27 cellular contexts compared by ENCODE assay signal in the genomic region with DNA sequence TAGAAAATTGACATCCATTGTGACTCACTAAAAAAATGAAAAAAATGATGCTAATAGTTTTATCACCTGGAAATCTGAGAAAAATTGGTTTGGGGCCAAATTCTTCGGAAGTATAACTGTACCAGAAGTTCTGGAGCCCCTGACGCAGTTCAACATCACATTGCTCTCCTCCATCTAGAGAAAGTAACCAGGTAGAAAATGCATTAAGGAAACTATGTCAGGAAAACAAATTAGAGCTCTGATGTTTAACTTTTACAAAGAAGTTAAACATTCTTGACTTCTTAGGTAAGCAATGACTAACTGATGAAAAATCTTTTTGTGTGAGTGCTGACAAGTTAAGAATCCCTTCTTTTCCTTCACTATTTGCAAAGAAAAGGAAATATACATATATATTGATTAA.
DNase-seq lines count a peak whose midpoint lies in the region; ATAC-seq, FAIRE-seq and TF ChIP-seq lines count a peak whose summit lies in the region.
"Had no signal": no experiment of that assay in that cellular context is flagged by ENCODE, and none has a peak within 500 bp of the region (broad histone marks: within the 10 kb centered on the region; RNA-seq: fewer than 3 reads in every experiment).

No MANE protein-coding gene starts in this region.

- no peaks in the 10 kb centered on the region for H3K9me1 ChIP-seq in keratinocyte (ENCODE audit: control insufficient read depth, extremely low read depth, insufficient read depth, low read length)

- H3K4me1 ChIP-seq in mammary epithelial cell (ENCODE audit: insufficient read depth, low read length) (peaks cover 5% of the 10 kb centered on the region), breast epithelium (no peaks in the 10 kb centered on the region), keratinocyte (ENCODE audit: control insufficient read depth, extremely low read depth, insufficient read depth, low read length) (peaks cover 9% of the 10 kb centered on the region)
- H3K4me1 ChIP-seq: esophagus muscularis mucosa, heart left ventricle, transverse colon had no signal

- H3K9ac ChIP-seq in mammary epithelial cell (ENCODE audit: insufficient read depth, low read length) (no peak overlapping the region), keratinocyte (ENCODE audit: control insufficient read depth, extremely low read depth, insufficient read depth, low read length) (no peak overlapping the region)
- H3K9ac ChIP-seq: SK-N-SH had no signal

- H3K79me2 ChIP-seq in mammary epithelial cell (ENCODE audit: insufficient read depth, low read length): no peaks in the 10 kb centered on the region
- no peaks in the 10 kb centered on the region for H3K79me2 ChIP-seq in keratinocyte (ENCODE audit: control insufficient read depth, insufficient read depth, low read length)

- no peaks in the 10 kb centered on the region for H3K36me3 ChIP-seq in mammary epithelial cell (ENCODE audit: insufficient read depth, low read length)
- H3K36me3 ChIP-seq in breast epithelium: no peaks in the 10 kb centered on the region
- H3K36me3 ChIP-seq in keratinocyte (ENCODE audit: control insufficient read depth in 2 of 2, extremely low read depth in 1 of 2, insufficient read depth in 2 of 2, low read length in 2 of 2): no peaks in the 10 kb centered on the region
- H3K36me3 ChIP-seq: esophagus muscularis mucosa, heart left ventricle, transverse colon had no signal

- H3K27ac ChIP-seq in mammary epithelial cell (ENCODE audit: insufficient read depth, low read depth, low read length): no peak overlapping the region
- no peak overlapping the region for H3K27ac ChIP-seq in breast epithelium
- no peak overlapping the region for H3K27ac ChIP-seq in keratinocyte (ENCODE audit: control insufficient read depth, insufficient read depth, low read length)
- H3K27ac ChIP-seq: 22Rv1, esophagus muscularis mucosa, heart left ventricle, transverse colon had no signal

- no peaks in the 10 kb centered on the region for H3K27me3 ChIP-seq in mammary epithelial cell (ENCODE audit: insufficient read depth, low read length)
- H3K27me3 ChIP-seq in breast epithelium: no peaks in the 10 kb centered on the region
- no peaks in the 10 kb centered on the region for H3K27me3 ChIP-seq in keratinocyte (ENCODE audit: control insufficient read depth, extremely low read depth, insufficient read depth, low read length)
- H3K27me3 ChIP-seq: esophagus muscularis mucosa, heart left ventricle, transverse colon had no signal

- H4K20me1 ChIP-seq in mammary epithelial cell (ENCODE audit: insufficient read depth, low read length) (no peaks in the 10 kb centered on the region), keratinocyte (ENCODE audit: control insufficient read depth, extremely low read depth, insufficient read depth, low read length) (no peaks in the 10 kb centered on the region)

- in situ Hi-C loops in mammary epithelial cell (cut with MboI; ENCODE audit: low sequenced_read_pairs in 2 of 2): no loop called here

- peak; percentile 12 for DNase-seq in mammary epithelial cell
- no peak for DNase-seq in breast epithelium (ENCODE audit: low spot score in 2 of 2)
- peak; percentile 42 for DNase-seq in RPMI7951 (ENCODE audit: low read depth)
- DNase-seq in keratinocyte (ENCODE audit: low read depth, low spot score): no peak
- no peak for DNase-seq in OCI-M2 (lab: John Stamatoyannopoulos, UW; ENCODE audit: unreplicated experiment)
- DNase-seq in Ammon's horn (ENCODE audit: low spot score): no peak
- DNase-seq in left lobe of liver (ENCODE audit: low spot score): no peak
- DNase-seq: activated CD4-positive, alpha-beta T cell treated with anti-CD3 and anti-CD28 coated beads, Interleukin-2, amount 50 U/mL, for 48 hours; activated gamma-delta T cell treated with Interleukin-2 at 50 U/mL for 16 hours; activated T-cell treated with anti-CD3 and anti-CD28 coated beads, Interleukin-2, amount 50 U/mL, for 48 hours; DMS79 treated with DMSO at 0.1 percent for 48 hours; endodermal cell; foreskin fibroblast; H9; heart left ventricle; NCI-H1048; NCI-H2107; NCI-H446 treated with DMSO at 0.1 percent for 48 hours; NCI-H82; SK-N-SH; transverse colon had no signal

- peak overlapping the region; percentile 35 for H3K4me2 ChIP-seq in mammary epithelial cell (ENCODE audit: insufficient read depth, low read depth, low read length)
- no peak overlapping the region for H3K4me2 ChIP-seq in keratinocyte (ENCODE audit: control insufficient read depth, extremely low read depth, insufficient read depth, low read depth, low read length)
- H3K4me2 ChIP-seq: SK-N-SH had no signal

- no peak overlapping the region for H2AFZ ChIP-seq in mammary epithelial cell (ENCODE audit: low read depth, low read length)
- no peak overlapping the region for H2AFZ ChIP-seq in keratinocyte (ENCODE audit: control insufficient read depth, low read length)

- 50% methylated on average over 2 of the region's 2 CpGs for WGBS in mammary epithelial cell (ENCODE audit: low coverage, missing lambda C conversion rate)

- no TSS peak for BruUV-seq in mammary epithelial cell (replicated peaks; lab: Mats Ljungman, UMichigan)

- H3K4me3 ChIP-seq in mammary epithelial cell (replicated peaks in 1 of 3; ENCODE audit: insufficient read depth in 1 of 3, low read depth in 2 of 3, low read length in 3 of 3): no peak overlapping the region
- H3K4me3 ChIP-seq in breast epithelium: no peak overlapping the region
- H3K4me3 ChIP-seq in keratinocyte (ENCODE audit: control insufficient read depth in 2 of 3, extremely low read depth in 1 of 3, insufficient read depth in 2 of 3, low read depth in 1 of 3, low read length in 3 of 3): no peak overlapping the region
- H3K4me3 ChIP-seq: esophagus muscularis mucosa, heart left ventricle, transverse colon had no signal

- peak; percentile 34 for FAIRE-seq in keratinocyte (lab: Jason Lieb, UNC)
- FAIRE-seq: GM19239 had no signal

- dilution Hi-C loops in mammary epithelial cell (cut with HindIII; ENCODE audit: low sequenced_read_pairs): no loop called here
- dilution Hi-C loops in keratinocyte (cut with MboI; ENCODE audit: extremely low pct_ligation_motif_present, low sequenced_read_pairs): no loop called here

- TF ChIP-seq CTCF in mammary epithelial cell (conservative IDR thresholded peaks at IDR 0.05 in 1 of 2, IDR thresholded peaks at IDR 0.05 in 1 of 2; ENCODE audit: extremely low read depth in 1 of 2, insufficient read depth in 1 of 2, low read depth in 1 of 2, low read length in 2 of 2) (no peak), breast epithelium (IDR thresholded peaks at IDR 0.05) (no peak), keratinocyte (optimal IDR thresholded peaks at IDR 0.05 in 1 of 3, IDR thresholded peaks at IDR 0.05 in 1 of 3, conservative IDR thresholded peaks at IDR 0.05 in 1 of 3; ENCODE audit: extremely low read depth in 1 of 3, insufficient read depth in 2 of 3, low read length in 3 of 3) (no peak)

- CTCF ChIA-PET in mammary epithelial cell (lab: Charles Lee; ENCODE audit: low non-redundant PET): no interaction called here

- intact Hi-C loops in mammary epithelial cell (cut with micrococcal nuclease) (no loop called here), breast epithelium (cut with DNase I; ENCODE audit: low total_unique reads) (no loop called here)

- H3K9me3 ChIP-seq in mammary epithelial cell (replicated peaks; ENCODE audit: insufficient read depth, low read length): no peaks in the 10 kb centered on the region
- H3K9me3 ChIP-seq in breast epithelium: no peaks in the 10 kb centered on the region
- H3K9me3 ChIP-seq in keratinocyte (ENCODE audit: control insufficient read depth, low read depth, low read length): no peaks in the 10 kb centered on the region
- H3K9me3 ChIP-seq: esophagus muscularis mucosa, SK-N-SH, transverse colon had no signal

- no peak for TF ChIP-seq POLR2A in breast epithelium (IDR thresholded peaks at IDR 0.05)

- ATAC-seq in GM21367 (IDR thresholded peaks at IDR 0.05; ENCODE audit: unreplicated experiment) (no peak), left lobe of liver (no peak)
- ATAC-seq: heart left ventricle; Right ventricle myocardium inferior; stimulated activated effector memory CD8-positive, alpha-beta T cell treated with anti-CD3 and anti-CD28 coated beads, Interleukin-12 subunit alpha, Interleukin-12 subunit beta, amount 100 ng/mL, for 72 hours had no signal

Comparison
In these comparisons a context has a peak if more than half of its experiments do, and no peak if none do; other contexts are left out.
1. DNase-seq: peak in mammary epithelial cell (single experiment) and RPMI7951 (single experiment); none in breast epithelium (0 of 2), keratinocyte (single experiment), OCI-M2 (single experiment), Ammon's horn (single experiment) and left lobe of liver (single experiment).